8 cellular contexts compared by ENCODE assay signal in genomic region chr19:3046621-3047306, GRCh38. TPM values are rescaled to one million over a fixed set of nuclear protein-coding genes. Genes with fewer than 3 reads are reported as not detected.
DNase-seq lines count a peak whose midpoint lies in the region; ATAC-seq and TF ChIP-seq lines count a peak whose summit lies in the region.

No MANE protein-coding gene starts in this region.

- H3K9me3 ChIP-seq in Loucy (ENCODE audit: insufficient read depth, low read depth, low read length) (no peaks in the 10 kb centered on the region), right cardiac atrium (ENCODE audit: control insufficient read depth, low read length) (no peaks in the 10 kb centered on the region), stomach (no peaks in the 10 kb centered on the region)

- H3K27ac Mint-ChIP-seq in chondrocyte (ENCODE audit: unreplicated experiment) (no peak overlapping the region), Calu3 (ENCODE audit: unreplicated experiment) (no peak overlapping the region)

- 6% methylated on average over 32 of the region's 33 CpGs for WGBS in right cardiac atrium
- 9 to 55% (median 23%) methylated on average over 5 to 31 of the region's 33 CpGs for WGBS in stomach, 5 donors

- H3K9me3 Mint-ChIP-seq in chondrocyte (ENCODE audit: low read depth) (no peaks in the 10 kb centered on the region), Calu3 (ENCODE audit: low read depth, unreplicated experiment) (no peaks in the 10 kb centered on the region)

- no peaks in the 10 kb centered on the region for H3K79me2 ChIP-seq in Loucy (ENCODE audit: insufficient read depth, low read length)

- no peak overlapping the region for H2AFZ ChIP-seq in Loucy (ENCODE audit: low read length)

- H3F3A ChIP-seq in Loucy (ENCODE audit: low read depth): no peaks in the 10 kb centered on the region

- peak overlapping the region; percentile 54 for H3K4me3 ChIP-seq in Loucy (ENCODE audit: low read length, poor library complexity, severe bottlenecking)
- peak overlapping the region; percentile 84 for H3K4me3 ChIP-seq in right cardiac atrium (ENCODE audit: low read length)
- H3K4me3 ChIP-seq in stomach: peak overlapping the region; percentile 45 to 58 (median 52)

- no peaks in the 10 kb centered on the region for H3K9me2 ChIP-seq in Loucy (replicated peaks; ENCODE audit: low read depth, low read length)

- H3K4me1 ChIP-seq in Loucy (ENCODE audit: insufficient read depth, low read length, poor library complexity, severe bottlenecking) (peaks cover 5% of the 10 kb centered on the region), right cardiac atrium (ENCODE audit: control insufficient read depth, insufficient read depth, low read length) (no peaks in the 10 kb centered on the region), stomach (peaks cover 11 to 40% (median 27%) of the 10 kb centered on the region in 4 donors)

- no peak overlapping the region for H3K27ac ChIP-seq in right cardiac atrium (ENCODE audit: low read length)
- H3K27ac ChIP-seq in stomach: peak overlapping the region in 4 of 5 donors; percentile 60 to 88 (median 78)

- H3K36me3 ChIP-seq in Loucy (ENCODE audit: insufficient read depth, low read length): no peaks in the 10 kb centered on the region
- H3K36me3 ChIP-seq in stomach: no peaks in the 10 kb centered on the region

- TF ChIP-seq CTCF in Loucy (conservative IDR thresholded peaks at IDR 0.05; ENCODE audit: low read length) (no peak), stomach (IDR thresholded peaks at IDR 0.05) (no peak), chondrocyte (IDR thresholded peaks at IDR 0.05) (no peak), Calu3 (IDR thresholded peaks at IDR 0.05; ENCODE audit: unreplicated experiment) (no peak)

- H3K4me3 Mint-ChIP-seq in chondrocyte (ENCODE audit: unreplicated experiment): no peak overlapping the region
- no peak overlapping the region for H3K4me3 Mint-ChIP-seq in Calu3 (ENCODE audit: low read depth, unreplicated experiment)

- TF ChIP-seq POLR2A in stomach (IDR thresholded peaks at IDR 0.05): no peak

- ATAC-seq in right cardiac atrium: peak in 1 of 2 donors; percentile 22
- ATAC-seq in HG02678 (IDR thresholded peaks at IDR 0.05; ENCODE audit: unreplicated experiment): no peak

- peaks cover 1% of the 10 kb centered on the region for H3K27me3 Mint-ChIP-seq in chondrocyte (ENCODE audit: low read depth)
- H3K27me3 Mint-ChIP-seq in Calu3 (ENCODE audit: unreplicated experiment): peaks cover 11% of the 10 kb centered on the region

- BruUV-seq in Calu3 (replicated peaks; lab: Mats Ljungman, UMichigan): no TSS peak

- H3K4me2 ChIP-seq in Loucy (ENCODE audit: low read depth, low read length, poor library complexity, severe bottlenecking): peak overlapping the region; percentile 40

- H3K27me3 ChIP-seq in Loucy (ENCODE audit: insufficient read depth, low read length, poor library complexity, severe bottlenecking): no peaks in the 10 kb centered on the region
- no peaks in the 10 kb centered on the region for H3K27me3 ChIP-seq in right cardiac atrium (ENCODE audit: control insufficient read depth, insufficient read depth)
- H3K27me3 ChIP-seq in stomach: peaks cover 0 to 12% (median 0%) of the 10 kb centered on the region in 3 donors

- intact Hi-C loops in right cardiac atrium (cut with DNase I) (no loop called here), stomach (cut with DNase I; ENCODE audit: low total_unique reads) (no loop called here), Calu3 (cut with micrococcal nuclease; ENCODE audit: unreplicated experiment) (no loop called here)

- H3K36me3 Mint-ChIP-seq in chondrocyte (ENCODE audit: low read depth) (no peaks in the 10 kb centered on the region), Calu3 (ENCODE audit: insufficient read depth, unreplicated experiment) (peaks cover 5% of the 10 kb centered on the region)

- no peaks in the 10 kb centered on the region for H4K20me1 ChIP-seq in Loucy (ENCODE audit: insufficient read depth, low read length, poor library complexity, severe bottlenecking)

- CTCF ChIA-PET in Calu3 (lab: Charles Lee): interaction anchor here (1.0 kb wide), 1 partner anchor 11 kb away, joined by 5 read pairs; no protein-coding TSS in a partner anchor

- H3K9ac ChIP-seq in Loucy (ENCODE audit: low read depth, low read length, poor library complexity, severe bottlenecking): no peak overlapping the region

- peak; percentile 36 for DNase-seq in OCI-M1 (lab: John Stamatoyannopoulos, UW)
- peak in 2 of 3 donors; percentile 88 to 89 for DNase-seq in right cardiac atrium
- DNase-seq in stomach: no peak
- no peak for DNase-seq in GF-D8 (lab: John Stamatoyannopoulos, UW)
- no peak for DNase-seq in chondrocyte (ENCODE audit: low spot score)
- DNase-seq in Calu3: no peak

- H3K4me1 Mint-ChIP-seq in chondrocyte (ENCODE audit: low read depth): peaks cover 6% of the 10 kb centered on the region
- H3K4me1 Mint-ChIP-seq in Calu3 (ENCODE audit: low read depth, unreplicated experiment): no peaks in the 10 kb centered on the region

- no peak for TF ChIP-seq EP300 in stomach (IDR thresholded peaks at IDR 0.05)

RNA-seq across cellular contexts. Expression of gene TLE5, which starts 15.5 kb away (rescaled TPM):
- total RNA-seq in right cardiac atrium (1,000 to 10,000 TPM in 2 of 4 donors, 100 to 1,000 TPM in 2; 784 to 1,020 (median 971) TPM), stomach (100 to 1,000 TPM; 126 to 386 (median 264) TPM), chondrocyte (223 to 306 TPM (median 303 TPM) in 3 replicates), Calu3 (2022) (170 and 179 TPM in 2 replicates)
- polyA plus RNA-seq in right cardiac atrium (1,565 TPM), stomach (100 to 1,000 TPM; 470 to 688 (median 669) TPM)

RNA-seq across cellular contexts. Expression of gene TLE2, which starts 17.7 kb away (rescaled TPM):
- total RNA-seq in right cardiac atrium (100 to 1,000 TPM in 1 of 4 donors, 10 to 100 TPM in 3; 78.4 to 102 (median 88.1) TPM), stomach (10 to 100 TPM; 13.8 to 92.9 (median 47.2) TPM), chondrocyte (12.3 to 14.1 TPM (median 13.7 TPM) in 3 replicates), Calu3 (2022) (8.5 and 9.3 TPM in 2 replicates)
- polyA plus RNA-seq in right cardiac atrium (68.6 TPM), stomach (10 to 100 TPM; 21.4 to 24.1 (median 21.8) TPM)

RNA-seq across cellular contexts. Expression of gene GNA11, which starts 47.4 kb away (rescaled TPM):
- total RNA-seq in right cardiac atrium: 10 to 100 TPM; 63.3 to 71.6 (median 69.7) TPM
- polyA plus RNA-seq in right cardiac atrium: 69.8 TPM
- total RNA-seq in stomach: 100 to 1,000 TPM in 1 of 5 donors, 10 to 100 TPM in 4; 40.6 to 204 (median 63.4) TPM
- polyA plus RNA-seq in stomach: 10 to 100 TPM; 18.9 to 31.3 (median 25.5) TPM
- 62.1 to 68.9 TPM (median 68.1 TPM) in 3 replicates for total RNA-seq in chondrocyte
- total RNA-seq in Calu3 (2022): 37.7 and 41.4 TPM in 2 replicates

Comparison
In these comparisons a context has a peak if more than half of its experiments do, and no peak if none do; other contexts are left out.
1. DNase-seq: peak in OCI-M1 (single experiment) and right cardiac atrium (2 of 3); none in stomach (single experiment), GF-D8 (single experiment), chondrocyte (single experiment) and Calu3 (single experiment).
2. Peak in every context shown above with its lines, with median percentiles within 50 percentile points of each other: H3K4me3 ChIP-seq.